In genomic region chr20:19275630-19276071, GRCh38 we compare ENCODE assay signal across 9 cellular contexts.
DNase-seq lines count a peak whose midpoint lies in the region; ATAC-seq and TF ChIP-seq lines count a peak whose summit lies in the region.
"Had no signal": no experiment of that assay in that cellular context is flagged by ENCODE, and none has a peak within 500 bp of the region (broad histone marks: within the 10 kb centered on the region; RNA-seq: fewer than 3 reads in every experiment).

No MANE protein-coding gene starts in this region.

- peak; percentile 34 for ATAC-seq in esophagus mucosa

- H2BK120ac ChIP-seq in H9 (ENCODE audit: low read depth, low read length, poor library complexity, severe bottlenecking): no peak overlapping the region

- TF ChIP-seq CTCF in H9 (conservative IDR thresholded peaks at IDR 0.05) (no peak), HFFc6 (IDR thresholded peaks at IDR 0.05) (no peak)

- H2BK5ac ChIP-seq in H9 (ENCODE audit: insufficient read length, low read length): no peak overlapping the region

- H3K27me3 ChIP-seq in mucosa of rectum (ENCODE audit: control insufficient read depth in 2 of 2, insufficient read depth in 2 of 2, low read length in 2 of 2) (no peaks in the 10 kb centered on the region), H9 (ENCODE audit: insufficient read depth, low read length) (no peaks in the 10 kb centered on the region)

- no peak overlapping the region for H3K4ac ChIP-seq in H9 (ENCODE audit: low read depth, low read length)

- no peak overlapping the region for H2BK12ac ChIP-seq in H9 (ENCODE audit: insufficient read length, low read depth, low read length)

- H2AFZ ChIP-seq in H9 (ENCODE audit: low read length): no peak overlapping the region

- H3K9me3 Mint-ChIP-seq in H9: no peaks in the 10 kb centered on the region; a peak in 1 of 5 replicates
- peaks cover 24% of the 10 kb centered on the region for H3K9me3 Mint-ChIP-seq in HFFc6

- H3K14ac ChIP-seq in H9 (ENCODE audit: insufficient read depth, low read length): no peak overlapping the region

- no peak overlapping the region for H4K8ac ChIP-seq in H9 (replicated peaks; ENCODE audit: insufficient read length, low read depth, low read length)

- H3K27ac ChIP-seq in mucosa of rectum (ENCODE audit: low read depth in 2 of 2, low read length in 2 of 2) (peak overlapping the region; percentile 34 to 54), H9 (ENCODE audit: insufficient read length, low read depth, low read length) (no peak overlapping the region)

- H3T11ph ChIP-seq in H9 (ENCODE audit: low read length): no peak overlapping the region

- no peak overlapping the region for H3K18ac ChIP-seq in H9 (ENCODE audit: insufficient read length, low read depth, low read length)

- H3K36me3 ChIP-seq in mucosa of rectum (ENCODE audit: control insufficient read depth in 2 of 2, insufficient read depth in 2 of 2, low read length in 2 of 2): no peaks in the 10 kb centered on the region

- no peak overlapping the region for H3K4me2 ChIP-seq in H9 (ENCODE audit: insufficient read depth, insufficient read length, low read length)

- H4K91ac ChIP-seq in H9 (ENCODE audit: insufficient read length, low read depth, low read length): no peak overlapping the region

- H3K23me2 ChIP-seq in H9 (ENCODE audit: insufficient read length, low read depth, low read length, poor library complexity, severe bottlenecking): no peaks in the 10 kb centered on the region

- no peak overlapping the region for H4K5ac ChIP-seq in H9 (ENCODE audit: insufficient read length, low read depth, low read length)

- H3K4me3 Mint-ChIP-seq in H9: no peak overlapping the region
- no peak overlapping the region for H3K4me3 Mint-ChIP-seq in HFFc6

- peak; percentile 4 for DNase-seq in activated CD8-positive, alpha-beta memory T cell treated with anti-CD3 and anti-CD28 coated beads, Interleukin-2, amount 50 U/mL, for 48 hours
- DNase-seq in activated CD8-positive, alpha-beta memory T cell treated with anti-CD3 and anti-CD28 coated beads for 24 hours: no peak
- DNase-seq in H9: no peak
- no peak for DNase-seq in HFFc6
- no peak for DNase-seq in stimulated activated CD4-positive, alpha-beta T cell treated with anti-CD3 and anti-CD28 coated beads, Interleukin-4, amount 100 ng/mL, for 24 hours
- no peak for DNase-seq in NCI-H146 treated with DMSO at 0.1 percent for 48 hours (lab: John Stamatoyannopoulos, UW; ENCODE audit: unreplicated experiment)
- DNase-seq: ACHN had no signal

- H3K27me3 Mint-ChIP-seq in H9 (ENCODE audit: low read depth): no peaks in the 10 kb centered on the region; the same call in 1 of the 2 replicates
- peaks cover 1% of the 10 kb centered on the region for H3K27me3 Mint-ChIP-seq in HFFc6 (ENCODE audit: insufficient read depth)

- H3K27ac Mint-ChIP-seq in H9: no peak overlapping the region
- no peak overlapping the region for H3K27ac Mint-ChIP-seq in HFFc6

- no peaks in the 10 kb centered on the region; the same call in 1 of the 2 replicates for H3K79me2 ChIP-seq in H9 (ENCODE audit: insufficient read depth, low read length)

- H2AK5ac ChIP-seq in H9 (ENCODE audit: insufficient read length, low read length): no peak overlapping the region

- H3K9me3 ChIP-seq in mucosa of rectum (ENCODE audit: control insufficient read depth in 2 of 2, low read length in 2 of 2) (no peaks in the 10 kb centered on the region), H9 (ENCODE audit: control insufficient read depth, low read depth, low read length) (no peaks in the 10 kb centered on the region)

- no peaks in the 10 kb centered on the region for H3K79me1 ChIP-seq in H9 (ENCODE audit: insufficient read depth, low read depth, low read length, poor library complexity, severe bottlenecking)

- no peaks in the 10 kb centered on the region for H4K20me1 ChIP-seq in H9 (ENCODE audit: control insufficient read depth, insufficient read depth, insufficient read length)

- H3K9ac ChIP-seq in mucosa of rectum (ENCODE audit: low read depth in 1 of 2, low read length in 2 of 2) (no peak overlapping the region), H9 (ENCODE audit: extremely low read depth, insufficient read length, low read length) (no peak overlapping the region)

- H3K36me3 Mint-ChIP-seq in H9 (ENCODE audit: insufficient read depth in 1 of 3, low read depth in 3 of 3) (no peaks in the 10 kb centered on the region), HFFc6 (ENCODE audit: low read depth) (no peaks in the 10 kb centered on the region)

- no peak overlapping the region for H3K56ac ChIP-seq in H9 (ENCODE audit: insufficient read length, low read depth, low read length)

- H3K4me1 ChIP-seq in mucosa of rectum (ENCODE audit: control insufficient read depth in 2 of 2, insufficient read depth in 2 of 2, low read length in 2 of 2) (peaks cover 16 to 21% of the 10 kb centered on the region in 2 donors), H9 (ENCODE audit: insufficient read depth, low read length) (no peaks in the 10 kb centered on the region)

- H3K23ac ChIP-seq in H9 (ENCODE audit: insufficient read length, low read depth, low read length): no peak overlapping the region

- H2BK15ac ChIP-seq in H9 (ENCODE audit: low read depth, low read length): no peak overlapping the region

- H2BK20ac ChIP-seq in H9 (ENCODE audit: low read depth, low read length, poor library complexity, severe bottlenecking): no peak overlapping the region

- H3K4me3 ChIP-seq in mucosa of rectum (ENCODE audit: low read length in 2 of 2): peak overlapping the region in 1 of 2 donors; percentile 32

- H3K4me1 Mint-ChIP-seq in H9: peaks cover 3 to 7% of the 10 kb centered on the region in 2 experiments; a peak in 2 of 4 replicates
- H3K4me1 Mint-ChIP-seq in HFFc6 (ENCODE audit: low read depth): no peaks in the 10 kb centered on the region

- no CpG with 5 or more reads among the region's 7 CpGs for WGBS in H9 (ENCODE audit: extremely low coverage, insufficient read length, low lambda C conversion rate)
